In the genomic region with DNA sequence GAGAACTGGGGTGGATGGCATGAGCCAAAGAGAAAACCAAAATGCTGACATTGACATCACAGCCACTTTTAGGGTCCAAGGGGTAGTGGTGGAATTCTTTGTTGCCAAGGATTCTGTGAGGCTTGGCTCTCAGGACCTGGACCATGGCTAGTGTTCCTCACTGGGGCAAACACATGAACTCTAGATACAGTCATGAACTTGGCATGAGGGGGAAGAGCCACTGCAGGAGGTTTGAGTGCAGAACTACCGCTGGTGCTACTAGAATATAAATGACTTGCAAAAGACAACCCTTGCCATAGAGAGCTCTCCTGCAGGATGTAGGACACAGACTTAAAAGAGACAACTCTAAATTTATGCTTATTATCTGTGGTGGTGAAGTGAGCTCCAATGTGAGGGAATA, we compare ENCODE assay signal across 14 cellular contexts.
"Had no signal": no experiment of that assay in that cellular context is flagged by ENCODE, and none has a peak within 500 bp of the region (broad histone marks: within the 10 kb centered on the region; RNA-seq: fewer than 3 reads in every experiment).

No MANE protein-coding gene starts in this region.

- H3K4me3 ChIP-seq: ovary, thoracic aorta had no signal

- H3K27me3 ChIP-seq: brain microvascular endothelial cell, ovary had no signal

- H3K27ac ChIP-seq: brain microvascular endothelial cell, ovary, thoracic aorta had no signal

- H3K36me3 ChIP-seq: brain microvascular endothelial cell, ovary, thoracic aorta had no signal

- DNase-seq: activated CD4-positive, alpha-beta T cell treated with anti-CD3 and anti-CD28 coated beads for 1 hour; activated CD4-positive, alpha-beta T cell treated with anti-CD3 and anti-CD28 coated beads, Interleukin-2, amount 50 U/mL, for 48 hours; activated CD8-positive, alpha-beta memory T cell treated with anti-CD3 and anti-CD28 coated beads, Interleukin-2, amount 10 ng/mL, durations not matched to agents 7 days and 5 days; activated effector memory CD4-positive, alpha-beta T cell treated with anti-CD3 and anti-CD28 coated beads, Interleukin-2, amount 50 U/mL, for 16 hours; activated naive CD8-positive, alpha-beta T cell treated with anti-CD3 and anti-CD28 coated beads for 36 hours; activated T-cell treated with anti-CD3 and anti-CD28 coated beads, Interleukin-2, amount 50 U/mL, for 24 hours; amygdala; cerebellar nuclear complex; effector CD8-positive, alpha-beta T cell; ovary; T1000 had no signal

- H3K9me3 ChIP-seq: ovary, thoracic aorta had no signal

- ATAC-seq: activated CD8-positive, alpha-beta memory T cell treated with anti-CD3 and anti-CD28 coated beads, Interleukin-2, amount 10 ng/mL, durations not matched to agents 7 days and 5 days; T-cell had no signal
